Comparison of ENCODE assay signal across 1 cellular context in the genomic region with DNA sequence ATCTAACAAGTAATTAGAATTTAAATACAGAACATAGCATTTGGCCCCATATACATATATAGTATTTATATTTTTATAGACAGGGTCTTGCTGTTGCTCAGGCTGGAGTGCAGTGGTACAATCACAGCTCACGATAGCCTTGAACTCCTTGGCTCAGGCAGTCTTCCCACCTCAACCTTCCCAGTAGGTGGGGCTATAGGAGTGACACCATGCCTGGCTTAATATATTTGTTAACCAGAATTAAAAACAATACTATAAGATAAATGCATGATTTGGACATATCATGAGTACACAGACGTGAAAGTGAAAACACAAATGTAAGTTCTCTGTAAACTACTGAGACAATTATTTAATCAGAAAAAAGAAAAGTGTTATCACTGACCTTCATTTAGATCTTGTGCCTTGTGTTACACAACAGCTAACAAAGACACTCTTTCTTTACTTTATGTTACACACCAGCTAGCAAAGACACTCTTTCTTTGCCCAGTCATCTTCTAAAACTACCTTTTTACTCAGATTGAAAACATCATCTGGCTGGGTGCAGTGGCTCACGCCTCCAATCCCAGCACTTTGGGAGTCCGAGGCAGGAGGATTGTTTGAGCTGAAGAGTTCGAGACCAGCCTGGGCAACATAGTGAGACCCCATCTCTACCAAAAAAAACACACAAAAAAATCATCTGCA.
TF ChIP-seq lines count a peak whose summit lies in the region.

No MANE protein-coding gene starts in this region.

TF ChIP-seq in SK-N-SH, 30 proteins besides CTCF, POLR2A, EP300 and RAD21 (continued from another document):
- TF ChIP-seq, protein P1, sequence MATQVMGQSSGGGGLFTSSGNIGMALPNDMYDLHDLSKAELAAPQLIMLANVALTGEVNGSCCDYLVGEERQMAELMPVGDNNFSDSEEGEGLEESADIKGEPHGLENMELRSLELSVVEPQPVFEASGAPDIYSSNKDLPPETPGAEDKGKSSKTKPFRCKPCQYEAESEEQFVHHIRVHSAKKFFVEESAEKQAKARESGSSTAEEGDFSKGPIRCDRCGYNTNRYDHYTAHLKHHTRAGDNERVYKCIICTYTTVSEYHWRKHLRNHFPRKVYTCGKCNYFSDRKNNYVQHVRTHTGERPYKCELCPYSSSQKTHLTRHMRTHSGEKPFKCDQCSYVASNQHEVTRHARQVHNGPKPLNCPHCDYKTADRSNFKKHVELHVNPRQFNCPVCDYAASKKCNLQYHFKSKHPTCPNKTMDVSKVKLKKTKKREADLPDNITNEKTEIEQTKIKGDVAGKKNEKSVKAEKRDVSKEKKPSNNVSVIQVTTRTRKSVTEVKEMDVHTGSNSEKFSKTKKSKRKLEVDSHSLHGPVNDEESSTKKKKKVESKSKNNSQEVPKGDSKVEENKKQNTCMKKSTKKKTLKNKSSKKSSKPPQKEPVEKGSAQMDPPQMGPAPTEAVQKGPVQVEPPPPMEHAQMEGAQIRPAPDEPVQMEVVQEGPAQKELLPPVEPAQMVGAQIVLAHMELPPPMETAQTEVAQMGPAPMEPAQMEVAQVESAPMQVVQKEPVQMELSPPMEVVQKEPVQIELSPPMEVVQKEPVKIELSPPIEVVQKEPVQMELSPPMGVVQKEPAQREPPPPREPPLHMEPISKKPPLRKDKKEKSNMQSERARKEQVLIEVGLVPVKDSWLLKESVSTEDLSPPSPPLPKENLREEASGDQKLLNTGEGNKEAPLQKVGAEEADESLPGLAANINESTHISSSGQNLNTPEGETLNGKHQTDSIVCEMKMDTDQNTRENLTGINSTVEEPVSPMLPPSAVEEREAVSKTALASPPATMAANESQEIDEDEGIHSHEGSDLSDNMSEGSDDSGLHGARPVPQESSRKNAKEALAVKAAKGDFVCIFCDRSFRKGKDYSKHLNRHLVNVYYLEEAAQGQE (IDR thresholded peaks at IDR 0.05; ENCODE audit: low read depth, low read length) = no peak
- no peak for TF ChIP-seq GABPA (IDR thresholded peaks at IDR 0.05; ENCODE audit: low read depth)
